1 cellular context compared by ENCODE assay signal in the genomic region with DNA sequence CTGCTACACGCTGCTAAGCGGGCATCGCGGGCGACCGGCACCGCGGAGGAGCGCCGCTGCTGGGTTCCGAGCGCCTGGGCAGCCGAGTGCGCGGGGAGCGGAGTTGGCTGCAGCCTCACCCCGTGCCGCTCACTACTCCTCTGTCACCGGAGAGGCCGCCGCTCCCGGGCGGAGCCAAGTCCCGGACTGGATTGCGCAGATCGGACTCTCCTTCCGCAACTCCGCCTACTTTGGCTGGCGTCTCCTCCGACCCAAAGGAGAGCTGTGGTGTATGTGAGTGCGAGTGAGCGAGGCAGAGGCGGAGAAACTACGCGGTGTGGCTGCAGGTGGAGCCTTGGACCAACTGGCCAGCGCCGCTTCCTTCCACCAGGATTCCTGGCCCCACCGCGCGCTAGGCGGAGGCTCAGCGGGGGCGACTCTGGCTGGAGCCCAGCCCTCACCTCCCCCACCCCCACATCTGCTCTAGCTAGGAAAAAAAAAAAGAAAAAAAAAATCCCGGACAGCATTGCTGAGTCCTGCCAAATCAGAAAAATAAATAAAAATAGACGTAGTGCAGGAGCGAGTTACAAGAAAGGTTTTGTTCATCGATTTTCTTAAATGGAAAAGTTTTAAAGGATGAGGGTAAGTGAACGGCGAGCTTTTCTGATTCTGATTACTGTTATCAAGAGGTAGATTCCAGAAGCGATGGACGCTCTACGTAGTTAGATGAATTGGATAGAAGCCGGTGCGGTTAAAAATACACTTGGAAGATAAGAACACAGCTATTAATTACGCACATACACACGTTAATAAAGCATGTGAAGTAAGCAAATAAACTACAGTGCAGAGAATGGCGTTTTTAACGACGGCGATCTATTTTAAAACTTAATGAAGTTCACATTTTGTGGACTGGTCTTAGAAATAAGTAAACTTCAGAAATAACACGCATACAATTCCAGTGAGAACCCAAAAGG.
A peak's percentile ranks its signal among the peaks of the same experiment; 100 is the strongest.
TF ChIP-seq lines count a peak whose summit lies in the region.

A gene with protein sequence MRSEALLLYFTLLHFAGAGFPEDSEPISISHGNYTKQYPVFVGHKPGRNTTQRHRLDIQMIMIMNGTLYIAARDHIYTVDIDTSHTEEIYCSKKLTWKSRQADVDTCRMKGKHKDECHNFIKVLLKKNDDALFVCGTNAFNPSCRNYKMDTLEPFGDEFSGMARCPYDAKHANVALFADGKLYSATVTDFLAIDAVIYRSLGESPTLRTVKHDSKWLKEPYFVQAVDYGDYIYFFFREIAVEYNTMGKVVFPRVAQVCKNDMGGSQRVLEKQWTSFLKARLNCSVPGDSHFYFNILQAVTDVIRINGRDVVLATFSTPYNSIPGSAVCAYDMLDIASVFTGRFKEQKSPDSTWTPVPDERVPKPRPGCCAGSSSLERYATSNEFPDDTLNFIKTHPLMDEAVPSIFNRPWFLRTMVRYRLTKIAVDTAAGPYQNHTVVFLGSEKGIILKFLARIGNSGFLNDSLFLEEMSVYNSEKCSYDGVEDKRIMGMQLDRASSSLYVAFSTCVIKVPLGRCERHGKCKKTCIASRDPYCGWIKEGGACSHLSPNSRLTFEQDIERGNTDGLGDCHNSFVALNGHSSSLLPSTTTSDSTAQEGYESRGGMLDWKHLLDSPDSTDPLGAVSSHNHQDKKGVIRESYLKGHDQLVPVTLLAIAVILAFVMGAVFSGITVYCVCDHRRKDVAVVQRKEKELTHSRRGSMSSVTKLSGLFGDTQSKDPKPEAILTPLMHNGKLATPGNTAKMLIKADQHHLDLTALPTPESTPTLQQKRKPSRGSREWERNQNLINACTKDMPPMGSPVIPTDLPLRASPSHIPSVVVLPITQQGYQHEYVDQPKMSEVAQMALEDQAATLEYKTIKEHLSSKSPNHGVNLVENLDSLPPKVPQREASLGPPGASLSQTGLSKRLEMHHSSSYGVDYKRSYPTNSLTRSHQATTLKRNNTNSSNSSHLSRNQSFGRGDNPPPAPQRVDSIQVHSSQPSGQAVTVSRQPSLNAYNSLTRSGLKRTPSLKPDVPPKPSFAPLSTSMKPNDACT (minus strand): TSS at position 142 of the 953 bp plus-strand sequence. CDS start 69,879 bp downstream, outside the sequence.

TF ChIP-seq in GM12878, 131 proteins besides CTCF, POLR2A, EP300 and RAD21 (continued from another document and continues in another):
- TF ChIP-seq, protein P1, sequence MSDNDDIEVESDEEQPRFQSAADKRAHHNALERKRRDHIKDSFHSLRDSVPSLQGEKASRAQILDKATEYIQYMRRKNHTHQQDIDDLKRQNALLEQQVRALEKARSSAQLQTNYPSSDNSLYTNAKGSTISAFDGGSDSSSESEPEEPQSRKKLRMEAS (IDR thresholded peaks at IDR 0.05; ENCODE audit: low read depth, low read length) = peak; percentile 35; the same call in 1 of the 2 replicates
- TF ChIP-seq SMARCA5 (IDR thresholded peaks at IDR 0.05) = peak; percentile 96
- peak; percentile 89 for TF ChIP-seq BACH1 (IDR thresholded peaks at IDR 0.05; ENCODE audit: borderline replicate concordance)
- TF ChIP-seq, protein P2, sequence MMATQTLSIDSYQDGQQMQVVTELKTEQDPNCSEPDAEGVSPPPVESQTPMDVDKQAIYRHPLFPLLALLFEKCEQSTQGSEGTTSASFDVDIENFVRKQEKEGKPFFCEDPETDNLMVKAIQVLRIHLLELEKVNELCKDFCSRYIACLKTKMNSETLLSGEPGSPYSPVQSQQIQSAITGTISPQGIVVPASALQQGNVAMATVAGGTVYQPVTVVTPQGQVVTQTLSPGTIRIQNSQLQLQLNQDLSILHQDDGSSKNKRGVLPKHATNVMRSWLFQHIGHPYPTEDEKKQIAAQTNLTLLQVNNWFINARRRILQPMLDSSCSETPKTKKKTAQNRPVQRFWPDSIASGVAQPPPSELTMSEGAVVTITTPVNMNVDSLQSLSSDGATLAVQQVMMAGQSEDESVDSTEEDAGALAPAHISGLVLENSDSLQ (IDR thresholded peaks at IDR 0.05) = peak; percentile 59
- TF ChIP-seq, protein P3, sequence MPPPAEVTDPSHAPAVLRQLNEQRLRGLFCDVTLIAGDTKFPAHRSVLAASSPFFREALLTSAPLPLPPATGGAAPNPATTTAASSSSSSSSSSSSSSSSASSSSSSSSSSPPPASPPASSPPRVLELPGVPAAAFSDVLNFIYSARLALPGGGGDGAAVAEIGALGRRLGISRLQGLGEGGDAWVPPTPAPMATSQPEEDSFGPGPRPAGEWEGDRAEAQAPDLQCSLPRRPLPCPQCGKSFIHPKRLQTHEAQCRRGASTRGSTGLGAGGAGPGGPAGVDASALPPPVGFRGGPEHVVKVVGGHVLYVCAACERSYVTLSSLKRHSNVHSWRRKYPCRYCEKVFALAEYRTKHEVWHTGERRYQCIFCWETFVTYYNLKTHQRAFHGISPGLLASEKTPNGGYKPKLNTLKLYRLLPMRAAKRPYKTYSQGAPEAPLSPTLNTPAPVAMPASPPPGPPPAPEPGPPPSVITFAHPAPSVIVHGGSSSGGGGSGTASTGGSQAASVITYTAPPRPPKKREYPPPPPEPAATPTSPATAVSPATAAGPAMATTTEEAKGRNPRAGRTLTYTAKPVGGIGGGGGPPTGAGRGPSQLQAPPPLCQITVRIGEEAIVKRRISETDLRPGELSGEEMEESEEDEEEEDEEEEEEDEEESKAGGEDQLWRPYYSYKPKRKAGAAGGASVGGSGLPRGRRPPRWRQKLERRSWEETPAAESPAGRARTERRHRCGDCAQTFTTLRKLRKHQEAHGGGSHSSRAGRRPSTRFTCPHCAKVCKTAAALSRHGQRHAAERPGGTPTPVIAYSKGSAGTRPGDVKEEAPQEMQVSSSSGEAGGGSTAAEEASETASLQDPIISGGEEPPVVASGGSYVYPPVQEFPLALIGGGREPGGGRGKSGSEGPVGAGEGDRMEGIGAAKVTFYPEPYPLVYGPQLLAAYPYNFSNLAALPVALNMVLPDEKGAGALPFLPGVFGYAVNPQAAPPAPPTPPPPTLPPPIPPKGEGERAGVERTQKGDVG (CRISPR knock-in tag; IDR thresholded peaks at IDR 0.05) = no peak
- peak; percentile 63; the same call in 1 of the 2 replicates for TF ChIP-seq POLR2AphosphoS2 (IDR thresholded peaks at IDR 0.05; ENCODE audit: low read depth, low read length)
- TF ChIP-seq ZNF207 (IDR thresholded peaks at IDR 0.05; ENCODE audit: borderline replicate concordance) = peak; percentile 80; the same call in 1 of the 2 replicates
- no peak for TF ChIP-seq STAT3 (IDR thresholded peaks at IDR 0.05; ENCODE audit: low read depth, low read length)
- peak; percentile 19; the same call in 1 of the 2 replicates for TF ChIP-seq SMC3 (IDR thresholded peaks at IDR 0.05; ENCODE audit: borderline replicate concordance, low read length)
- TF ChIP-seq ATF7 (IDR thresholded peaks at IDR 0.05; ENCODE audit: low read depth) = peak; percentile 64
- TF ChIP-seq MTA3 (IDR thresholded peaks at IDR 0.05; ENCODE audit: borderline replicate concordance, low read length) = no peak
- no peak for TF ChIP-seq NR2C1 (IDR thresholded peaks at IDR 0.05)
- TF ChIP-seq, protein P4, sequence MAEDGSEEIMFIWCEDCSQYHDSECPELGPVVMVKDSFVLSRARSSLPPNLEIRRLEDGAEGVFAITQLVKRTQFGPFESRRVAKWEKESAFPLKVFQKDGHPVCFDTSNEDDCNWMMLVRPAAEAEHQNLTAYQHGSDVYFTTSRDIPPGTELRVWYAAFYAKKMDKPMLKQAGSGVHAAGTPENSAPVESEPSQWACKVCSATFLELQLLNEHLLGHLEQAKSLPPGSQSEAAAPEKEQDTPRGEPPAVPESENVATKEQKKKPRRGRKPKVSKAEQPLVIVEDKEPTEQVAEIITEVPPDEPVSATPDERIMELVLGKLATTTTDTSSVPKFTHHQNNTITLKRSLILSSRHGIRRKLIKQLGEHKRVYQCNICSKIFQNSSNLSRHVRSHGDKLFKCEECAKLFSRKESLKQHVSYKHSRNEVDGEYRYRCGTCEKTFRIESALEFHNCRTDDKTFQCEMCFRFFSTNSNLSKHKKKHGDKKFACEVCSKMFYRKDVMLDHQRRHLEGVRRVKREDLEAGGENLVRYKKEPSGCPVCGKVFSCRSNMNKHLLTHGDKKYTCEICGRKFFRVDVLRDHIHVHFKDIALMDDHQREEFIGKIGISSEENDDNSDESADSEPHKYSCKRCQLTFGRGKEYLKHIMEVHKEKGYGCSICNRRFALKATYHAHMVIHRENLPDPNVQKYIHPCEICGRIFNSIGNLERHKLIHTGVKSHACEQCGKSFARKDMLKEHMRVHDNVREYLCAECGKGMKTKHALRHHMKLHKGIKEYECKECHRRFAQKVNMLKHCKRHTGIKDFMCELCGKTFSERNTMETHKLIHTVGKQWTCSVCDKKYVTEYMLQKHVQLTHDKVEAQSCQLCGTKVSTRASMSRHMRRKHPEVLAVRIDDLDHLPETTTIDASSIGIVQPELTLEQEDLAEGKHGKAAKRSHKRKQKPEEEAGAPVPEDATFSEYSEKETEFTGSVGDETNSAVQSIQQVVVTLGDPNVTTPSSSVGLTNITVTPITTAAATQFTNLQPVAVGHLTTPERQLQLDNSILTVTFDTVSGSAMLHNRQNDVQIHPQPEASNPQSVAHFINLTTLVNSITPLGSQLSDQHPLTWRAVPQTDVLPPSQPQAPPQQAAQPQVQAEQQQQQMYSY (CRISPR knock-in tag; IDR thresholded peaks at IDR 0.05) = no peak
- TF ChIP-seq HDGF (IDR thresholded peaks at IDR 0.05) = peak; percentile 91
- TF ChIP-seq, protein P5, sequence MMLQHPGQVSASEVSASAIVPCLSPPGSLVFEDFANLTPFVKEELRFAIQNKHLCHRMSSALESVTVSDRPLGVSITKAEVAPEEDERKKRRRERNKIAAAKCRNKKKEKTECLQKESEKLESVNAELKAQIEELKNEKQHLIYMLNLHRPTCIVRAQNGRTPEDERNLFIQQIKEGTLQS (IDR thresholded peaks at IDR 0.05; ENCODE audit: borderline replicate concordance, extremely low read depth, low read depth, low read length) = no peak
- TF ChIP-seq BHLHE40 (IDR thresholded peaks at IDR 0.05; ENCODE audit: borderline replicate concordance in 1 of 2, low read depth in 2 of 2, low read length in 1 of 2) = peak; percentile 78 to 93
- TF ChIP-seq, protein P6, sequence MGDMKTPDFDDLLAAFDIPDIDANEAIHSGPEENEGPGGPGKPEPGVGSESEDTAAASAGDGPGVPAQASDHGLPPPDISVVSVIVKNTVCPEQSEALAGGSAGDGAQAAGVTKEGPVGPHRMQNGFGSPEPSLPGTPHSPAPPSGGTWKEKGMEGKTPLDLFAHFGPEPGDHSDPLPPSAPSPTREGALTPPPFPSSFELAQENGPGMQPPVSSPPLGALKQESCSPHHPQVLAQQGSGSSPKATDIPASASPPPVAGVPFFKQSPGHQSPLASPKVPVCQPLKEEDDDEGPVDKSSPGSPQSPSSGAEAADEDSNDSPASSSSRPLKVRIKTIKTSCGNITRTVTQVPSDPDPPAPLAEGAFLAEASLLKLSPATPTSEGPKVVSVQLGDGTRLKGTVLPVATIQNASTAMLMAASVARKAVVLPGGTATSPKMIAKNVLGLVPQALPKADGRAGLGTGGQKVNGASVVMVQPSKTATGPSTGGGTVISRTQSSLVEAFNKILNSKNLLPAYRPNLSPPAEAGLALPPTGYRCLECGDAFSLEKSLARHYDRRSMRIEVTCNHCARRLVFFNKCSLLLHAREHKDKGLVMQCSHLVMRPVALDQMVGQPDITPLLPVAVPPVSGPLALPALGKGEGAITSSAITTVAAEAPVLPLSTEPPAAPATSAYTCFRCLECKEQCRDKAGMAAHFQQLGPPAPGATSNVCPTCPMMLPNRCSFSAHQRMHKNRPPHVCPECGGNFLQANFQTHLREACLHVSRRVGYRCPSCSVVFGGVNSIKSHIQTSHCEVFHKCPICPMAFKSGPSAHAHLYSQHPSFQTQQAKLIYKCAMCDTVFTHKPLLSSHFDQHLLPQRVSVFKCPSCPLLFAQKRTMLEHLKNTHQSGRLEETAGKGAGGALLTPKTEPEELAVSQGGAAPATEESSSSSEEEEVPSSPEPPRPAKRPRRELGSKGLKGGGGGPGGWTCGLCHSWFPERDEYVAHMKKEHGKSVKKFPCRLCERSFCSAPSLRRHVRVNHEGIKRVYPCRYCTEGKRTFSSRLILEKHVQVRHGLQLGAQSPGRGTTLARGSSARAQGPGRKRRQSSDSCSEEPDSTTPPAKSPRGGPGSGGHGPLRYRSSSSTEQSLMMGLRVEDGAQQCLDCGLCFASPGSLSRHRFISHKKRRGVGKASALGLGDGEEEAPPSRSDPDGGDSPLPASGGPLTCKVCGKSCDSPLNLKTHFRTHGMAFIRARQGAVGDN (IDR thresholded peaks at IDR 0.05) = peak; percentile 77
- TF ChIP-seq, protein P7, sequence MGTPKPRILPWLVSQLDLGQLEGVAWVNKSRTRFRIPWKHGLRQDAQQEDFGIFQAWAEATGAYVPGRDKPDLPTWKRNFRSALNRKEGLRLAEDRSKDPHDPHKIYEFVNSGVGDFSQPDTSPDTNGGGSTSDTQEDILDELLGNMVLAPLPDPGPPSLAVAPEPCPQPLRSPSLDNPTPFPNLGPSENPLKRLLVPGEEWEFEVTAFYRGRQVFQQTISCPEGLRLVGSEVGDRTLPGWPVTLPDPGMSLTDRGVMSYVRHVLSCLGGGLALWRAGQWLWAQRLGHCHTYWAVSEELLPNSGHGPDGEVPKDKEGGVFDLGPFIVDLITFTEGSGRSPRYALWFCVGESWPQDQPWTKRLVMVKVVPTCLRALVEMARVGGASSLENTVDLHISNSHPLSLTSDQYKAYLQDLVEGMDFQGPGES (IDR thresholded peaks at IDR 0.05) = 0 out of 2 replicates have a peak, but pooled peaks have one; percentile 26
- TF ChIP-seq RFX5 (IDR thresholded peaks at IDR 0.05; ENCODE audit: low read depth, low read length) = peak; percentile 22; the same call in 1 of the 2 replicates
- TF ChIP-seq KLF5 (IDR thresholded peaks at IDR 0.05; ENCODE audit: partially characterized antibody) = peak; percentile 62
- TF ChIP-seq ESRRA (IDR thresholded peaks at IDR 0.05; ENCODE audit: low read length) = 0 out of 2 replicates have a peak, but pooled peaks have one; percentile 35
- peak; percentile 86; the same call in 1 of the 2 replicates for TF ChIP-seq RB1 (IDR thresholded peaks at IDR 0.05; ENCODE audit: borderline replicate concordance)
- TF ChIP-seq CBX3 (IDR thresholded peaks at IDR 0.05; ENCODE audit: borderline replicate concordance, low read depth) = no peak
- no peak for TF ChIP-seq BCL11A (IDR thresholded peaks at IDR 0.05; ENCODE audit: low read depth, low read length)
- TF ChIP-seq ETV6 (conservative IDR thresholded peaks at IDR 0.05 in 1 of 2, IDR thresholded peaks at IDR 0.05 in 1 of 2; ENCODE audit: borderline replicate concordance in 1 of 2, low read depth in 1 of 2) = peak in 1 of 2 experiments; percentile 31; a peak in 1 of 4 replicates
- TF ChIP-seq, protein P8, sequence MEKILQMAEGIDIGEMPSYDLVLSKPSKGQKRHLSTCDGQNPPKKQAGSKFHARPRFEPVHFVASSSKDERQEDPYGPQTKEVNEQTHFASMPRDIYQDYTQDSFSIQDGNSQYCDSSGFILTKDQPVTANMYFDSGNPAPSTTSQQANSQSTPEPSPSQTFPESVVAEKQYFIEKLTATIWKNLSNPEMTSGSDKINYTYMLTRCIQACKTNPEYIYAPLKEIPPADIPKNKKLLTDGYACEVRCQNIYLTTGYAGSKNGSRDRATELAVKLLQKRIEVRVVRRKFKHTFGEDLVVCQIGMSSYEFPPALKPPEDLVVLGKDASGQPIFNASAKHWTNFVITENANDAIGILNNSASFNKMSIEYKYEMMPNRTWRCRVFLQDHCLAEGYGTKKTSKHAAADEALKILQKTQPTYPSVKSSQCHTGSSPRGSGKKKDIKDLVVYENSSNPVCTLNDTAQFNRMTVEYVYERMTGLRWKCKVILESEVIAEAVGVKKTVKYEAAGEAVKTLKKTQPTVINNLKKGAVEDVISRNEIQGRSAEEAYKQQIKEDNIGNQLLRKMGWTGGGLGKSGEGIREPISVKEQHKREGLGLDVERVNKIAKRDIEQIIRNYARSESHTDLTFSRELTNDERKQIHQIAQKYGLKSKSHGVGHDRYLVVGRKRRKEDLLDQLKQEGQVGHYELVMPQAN (conservative IDR thresholded peaks at IDR 0.05) = peak; percentile 67
- peak; percentile 55; the same call in 1 of the 2 replicates for TF ChIP-seq ZNF24 (IDR thresholded peaks at IDR 0.05)
